ENCODE assay signal across 16 cellular contexts in the genomic region with DNA sequence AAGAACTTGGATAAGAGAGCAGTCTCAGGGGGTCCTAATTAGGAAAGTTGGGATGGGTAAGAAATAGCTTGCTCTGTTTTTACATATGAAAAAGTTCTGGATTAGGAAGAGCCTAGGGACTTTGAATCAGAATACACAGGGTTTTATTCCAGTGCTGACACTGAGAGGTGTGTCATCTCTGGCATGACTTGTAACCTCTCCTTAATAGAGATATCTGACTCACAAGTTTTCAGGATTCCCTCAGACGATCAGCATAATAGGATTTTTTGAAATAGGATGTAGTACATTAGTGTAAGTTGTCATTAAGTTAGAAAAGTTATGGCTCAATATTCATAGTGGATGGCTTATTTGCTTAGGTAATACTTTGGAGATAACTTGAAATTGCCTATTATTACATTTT.
"Had no signal": no experiment of that assay in that cellular context is flagged by ENCODE, and none has a peak within 500 bp of the region (broad histone marks: within the 10 kb centered on the region; RNA-seq: fewer than 3 reads in every experiment).

No MANE protein-coding gene starts in this region.

- H3K27me3 ChIP-seq: cardiac muscle cell, tibial nerve, vagina had no signal

- H3K4me1 ChIP-seq: tibial nerve, vagina had no signal

- DNase-seq: activated CD4-positive, alpha-beta T cell treated with anti-CD3 and anti-CD28 coated beads, Interleukin-2, amount 50 U/mL, for 4 hours; activated CD4-positive, CD25-positive, alpha-beta regulatory T cell treated with anti-CD3 and anti-CD28 coated beads, Interleukin-2, amount 50 U/mL, for 72 hours; activated CD8-positive, alpha-beta memory T cell treated with anti-CD3 and anti-CD28 coated beads, Interleukin-2, amount 10 ng/mL, durations not matched to agents 7 days and 5 days; activated effector memory CD4-positive, alpha-beta T cell treated with anti-CD3 and anti-CD28 coated beads, Interleukin-2, amount 50 U/mL, for 16 hours; activated T-cell treated with anti-CD3 and anti-CD28 coated beads, Interleukin-2, amount 50 U/mL, for 24 hours; immature natural killer cell; mucosa of descending colon; natural killer cell; nucleus accumbens; right cardiac atrium had no signal

- H3K4me3 ChIP-seq: cardiac muscle cell, mucosa of descending colon, smooth muscle cell, tibial nerve, vagina had no signal

- ATAC-seq: activated CD8-positive, alpha-beta memory T cell treated with anti-CD3 and anti-CD28 coated beads, Interleukin-2, amount 10 ng/mL, durations not matched to agents 7 days and 5 days; activated naive CD4-positive, alpha-beta T cell treated with anti-CD3 and anti-CD28 coated beads, Interleukin-2, amount 50 U/mL, for 72 hours; mucosa of descending colon; natural killer cell; right cardiac atrium; stimulated activated effector memory CD8-positive, alpha-beta T cell treated with anti-CD3 and anti-CD28 coated beads, Interleukin-12 subunit alpha, Interleukin-12 subunit beta, amount 100 ng/mL, for 72 hours had no signal

- H3K27ac ChIP-seq: cardiac muscle cell, tibial nerve, vagina had no signal

- H3K9me3 ChIP-seq: mucosa of descending colon, tibial nerve, vagina had no signal

- H3K36me3 ChIP-seq: cardiac muscle cell, tibial nerve, vagina had no signal
